ENCODE assay signal across 23 cellular contexts in the genomic region with DNA sequence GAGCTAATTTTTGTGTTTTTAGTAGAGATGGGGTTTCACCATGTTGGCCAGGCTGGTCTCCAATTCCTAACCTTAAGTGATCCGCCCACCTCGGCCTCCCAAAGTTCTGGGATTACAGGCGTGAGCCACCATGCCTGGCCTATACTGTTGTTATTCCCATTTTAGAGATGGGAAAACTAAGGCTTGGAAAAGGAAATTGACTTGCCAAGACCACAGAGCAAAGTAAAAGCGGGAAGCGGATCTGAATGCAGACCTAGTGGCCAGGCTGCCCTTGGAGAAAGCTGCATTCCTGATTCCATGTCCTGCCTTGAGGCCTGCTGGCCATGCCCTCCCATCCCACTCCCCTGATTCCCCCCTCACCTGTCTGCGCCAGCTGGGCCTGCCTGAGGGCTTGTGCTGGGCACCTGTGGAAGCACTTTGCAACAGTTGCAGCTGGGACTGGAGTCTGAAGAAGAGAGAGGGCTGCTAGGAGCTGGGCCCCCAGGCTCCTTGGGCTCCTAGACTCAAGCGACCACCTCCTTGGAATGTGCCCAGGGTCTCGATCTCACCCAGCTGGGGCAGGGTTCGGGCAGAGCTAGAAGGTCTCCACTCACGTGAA. TPM values are rescaled to one million over a fixed set of nuclear protein-coding genes. Genes with fewer than 3 reads are reported as not detected.
"Had no signal": no experiment of that assay in that cellular context is flagged by ENCODE, and none has a peak within 500 bp of the region (broad histone marks: within the 10 kb centered on the region; RNA-seq: fewer than 3 reads in every experiment).

No MANE protein-coding gene starts in this region.

- H3K4me1 ChIP-seq: upper lobe of right lung had no signal

- DNase-seq: activated CD4-positive, alpha-beta T cell treated with anti-CD3 and anti-CD28 coated beads, Interleukin-2, amount 50 U/mL, for 4 hours; activated T-cell treated with anti-CD3 and anti-CD28 coated beads for 4 hours; effector memory CD8-positive, alpha-beta T cell; foreskin fibroblast; left cardiac atrium; mesenchymal stem cell; naive thymus-derived CD4-positive, alpha-beta T cell; sigmoid colon; stimulated activated CD4-positive, alpha-beta T cell treated with anti-CD3 and anti-CD28 coated beads, Interleukin-4, amount 100 ng/mL, for 4 hours; upper lobe of right lung; WERI-Rb-1 had no signal

- H3K9me3 Mint-ChIP-seq: effector memory CD8-positive, alpha-beta T cell; stimulated activated memory B cell treated with anti-CD40 and anti-IgM and Interleukin-4, amounts not matched to agents 10 μg/mL and 1 μg/mL and 100 μg/mL, for 72 hours had no signal

- H3K79me2 ChIP-seq: hepatocyte, parathyroid adenoma had no signal

- H3K27ac Mint-ChIP-seq: activated naive CD8-positive, alpha-beta T cell; stimulated activated memory B cell treated with anti-CD40 and anti-IgM and Interleukin-4, amounts not matched to agents 10 μg/mL and 1 μg/mL and 100 μg/mL, for 72 hours had no signal

- H3K27ac ChIP-seq: cardiac muscle cell, hepatocyte, parathyroid adenoma, sigmoid colon, thoracic aorta, upper lobe of right lung, WERI-Rb-1 had no signal

- ATAC-seq: effector memory CD8-positive, alpha-beta T cell; naive thymus-derived CD4-positive, alpha-beta T cell; stimulated activated memory B cell treated with anti-CD40 and anti-IgM and Interleukin-4, amounts not matched to agents 10 μg/mL and 1 μg/mL and 100 μg/mL, for 72 hours; upper lobe of right lung had no signal

- H2AFZ ChIP-seq: hepatocyte, parathyroid adenoma had no signal

- FAIRE-seq: islet of Langerhans had no signal

- H3K9ac ChIP-seq: parathyroid adenoma had no signal

- H3K36me3 ChIP-seq: cardiac muscle cell, sigmoid colon, thoracic aorta, WERI-Rb-1 had no signal

- H3K4me3 Mint-ChIP-seq: stimulated activated memory B cell treated with anti-CD40 and anti-IgM and Interleukin-4, amounts not matched to agents 10 μg/mL and 1 μg/mL and 100 μg/mL, for 72 hours had no signal

- H3K4me3 ChIP-seq: cardiac muscle cell, hepatocyte, upper lobe of right lung had no signal

- H3K9me3 ChIP-seq: sigmoid colon, thoracic aorta, upper lobe of right lung had no signal

RNA-seq across cellular contexts. Expression of a gene that starts 5.7 kb away (rescaled TPM):
- total RNA-seq: glomerular endothelial cell; T-helper 2 cell treated with Interferon-gamma antibody and Interleukin-4, amounts not matched to agents 100 ng/mL and 5 ng/mL, for 36 hours; thoracic aorta had no signal
- polyA plus RNA-seq: naive thymus-derived CD4-positive, alpha-beta T cell had no signal

RNA-seq across cellular contexts. Expression of a gene that starts 28.2 kb away (rescaled TPM):
- total RNA-seq: cardiac muscle cell; dermis microvascular lymphatic vessel endothelial cell; glomerular endothelial cell; hepatocyte; left cardiac atrium; lower leg skin; mucosa of gallbladder; naive thymus-derived CD4-positive, alpha-beta T cell; T-helper 2 cell treated with Interferon-gamma antibody and Interleukin-4, amounts not matched to agents 100 ng/mL and 5 ng/mL, for 36 hours; thoracic aorta; upper lobe of right lung had no signal
- polyA plus RNA-seq: cardiac muscle cell; hepatocyte; naive thymus-derived CD4-positive, alpha-beta T cell; sigmoid colon had no signal

RNA-seq across cellular contexts. Expression of a gene that starts 29.4 kb away (rescaled TPM):
- total RNA-seq: dermis microvascular lymphatic vessel endothelial cell, glomerular endothelial cell, hepatocyte, left cardiac atrium, lower leg skin, mucosa of gallbladder, sigmoid colon, thoracic aorta, upper lobe of right lung had no signal
- polyA plus RNA-seq: hepatocyte; naive thymus-derived CD4-positive, alpha-beta T cell had no signal
